Comparison of ENCODE assay signal across 17 cellular contexts in the genomic region with DNA sequence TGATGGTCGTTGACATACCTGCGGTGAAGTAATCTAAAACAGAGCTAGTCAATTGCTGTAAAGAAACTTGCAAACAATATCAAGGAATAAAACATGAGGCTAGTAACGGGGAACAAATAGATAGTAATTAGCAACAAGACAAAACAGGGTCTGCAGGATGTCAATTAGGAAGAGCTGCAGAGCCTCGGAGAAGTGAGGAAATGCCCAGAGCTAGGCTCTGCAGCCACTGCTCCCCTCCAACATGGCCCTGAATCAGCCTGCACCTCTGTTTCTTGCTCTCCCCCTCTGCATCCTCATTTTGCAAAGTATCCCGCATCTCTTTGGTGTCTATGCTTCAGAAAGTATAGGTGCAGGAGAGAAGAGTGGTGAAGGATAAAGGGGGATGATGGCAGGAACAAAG.
DNase-seq lines count a peak whose midpoint lies in the region; ATAC-seq lines count a peak whose summit lies in the region.
"Had no signal": no experiment of that assay in that cellular context is flagged by ENCODE, and none has a peak within 500 bp of the region (broad histone marks: within the 10 kb centered on the region; RNA-seq: fewer than 3 reads in every experiment).

No MANE protein-coding gene starts in this region.

- H3K9me3 ChIP-seq in iPS DF 6.9 (ENCODE audit: control insufficient read depth, insufficient read depth, low read length) = no peaks in the 10 kb centered on the region
- H3K9me3 ChIP-seq: BLaER1 treated with 17β-estradiol and CSF1 and Interleukin-3, amounts not matched to agents 10 nM and 100 nM had no signal

- H3K4me1 Mint-ChIP-seq in activated T-cell treated with anti-CD3 and anti-CD28 coated beads, Interleukin-2, amount 50 U/mL, for 72 hours (ENCODE audit: low read depth) = no peaks in the 10 kb centered on the region
- H3K4me1 Mint-ChIP-seq: B cell, IgD-negative memory B cell had no signal

- H3K4me3 Mint-ChIP-seq in activated T-cell treated with anti-CD3 and anti-CD28 coated beads, Interleukin-2, amount 50 U/mL, for 72 hours = no peak overlapping the region
- H3K4me3 Mint-ChIP-seq: B cell; CD8-positive, alpha-beta T cell; IgD-negative memory B cell had no signal

- no peaks in the 10 kb centered on the region for H3K27me3 Mint-ChIP-seq in activated T-cell treated with anti-CD3 and anti-CD28 coated beads, Interleukin-2, amount 50 U/mL, for 72 hours (ENCODE audit: low read depth)
- H3K27me3 Mint-ChIP-seq: B cell, IgD-negative memory B cell had no signal

- H3K27me3 ChIP-seq in H7 (ENCODE audit: control insufficient read depth, insufficient read depth, low read length) (no peaks in the 10 kb centered on the region), iPS DF 6.9 (ENCODE audit: control insufficient read depth, insufficient read depth, low read length) (no peaks in the 10 kb centered on the region)
- H3K27me3 ChIP-seq: BLaER1 treated with 17β-estradiol and CSF1 and Interleukin-3, amounts not matched to agents 10 nM and 100 nM had no signal

- peaks cover 5 to 7% of the 10 kb centered on the region in 2 donors for H3K9me3 Mint-ChIP-seq in activated T-cell treated with anti-CD3 and anti-CD28 coated beads, Interleukin-2, amount 50 U/mL, for 72 hours

- no peaks in the 10 kb centered on the region for H3K36me3 Mint-ChIP-seq in activated T-cell treated with anti-CD3 and anti-CD28 coated beads, Interleukin-2, amount 50 U/mL, for 72 hours (ENCODE audit: insufficient read depth in 2 of 2)
- H3K36me3 Mint-ChIP-seq: CD8-positive, alpha-beta T cell; IgD-negative memory B cell had no signal

- H3K4me1 ChIP-seq in iPS DF 6.9 (ENCODE audit: control insufficient read depth, insufficient read depth, low read length) = no peaks in the 10 kb centered on the region
- H3K4me1 ChIP-seq: BLaER1 treated with 17β-estradiol and CSF1 and Interleukin-3, amounts not matched to agents 10 nM and 100 nM had no signal

- no CpG with 5 or more reads among the region's 5 CpGs for WGBS in iPS DF 6.9 (ENCODE audit: insufficient coverage, insufficient read length)

- H3K27ac ChIP-seq in iPS DF 6.9 (ENCODE audit: low read length) = no peak overlapping the region
- H3K27ac ChIP-seq: BLaER1 treated with 17β-estradiol and CSF1 and Interleukin-3, amounts not matched to agents 10 nM and 100 nM had no signal

- H3K4me3 ChIP-seq in H7 (ENCODE audit: insufficient read depth, low read depth, low read length) = no peak overlapping the region
- H3K4me3 ChIP-seq in iPS DF 6.9 (ENCODE audit: low read length) = no peak overlapping the region
- H3K4me3 ChIP-seq: BLaER1 treated with 17β-estradiol and CSF1 and Interleukin-3, amounts not matched to agents 10 nM and 100 nM had no signal

- H3K27ac Mint-ChIP-seq in activated T-cell treated with anti-CD3 and anti-CD28 coated beads, Interleukin-2, amount 50 U/mL, for 72 hours = no peak overlapping the region
- H3K27ac Mint-ChIP-seq: B cell; CD8-positive, alpha-beta T cell; IgD-negative memory B cell had no signal

- DNase-seq in H7 (peak; percentile 2), SK-N-DZ (ENCODE audit: low spot score) (peak; percentile 17), iPS DF 6.9 (ENCODE audit: low read depth, low spot score) (peak; percentile 20), dedifferentiated amniotic fluid mesenchymal stem cell (ENCODE audit: extremely low spot score) (no peak), pons (ENCODE audit: low spot score) (no peak), AG08396 (ENCODE audit: low spot score) (no peak)
- no peak for DNase-seq in activated T-cell treated with anti-CD3 and anti-CD28 coated beads, Interleukin-2, amount 50 U/mL, for 72 hours
- DNase-seq: 8988T; Calu3; CD8-positive, alpha-beta T cell; DMS79 treated with DMSO at 0.1 percent for 48 hours; GF-D8; HCEC 1CT had no signal

- H3K36me3 ChIP-seq in H7 (replicated peaks; ENCODE audit: control insufficient read depth, insufficient read depth, low read length) = no peaks in the 10 kb centered on the region
- H3K36me3 ChIP-seq in iPS DF 6.9 (ENCODE audit: control insufficient read depth, insufficient read depth, low read length) = no peaks in the 10 kb centered on the region
- H3K36me3 ChIP-seq: BLaER1 treated with 17β-estradiol and CSF1 and Interleukin-3, amounts not matched to agents 10 nM and 100 nM had no signal

- ATAC-seq in activated T-cell treated with anti-CD3 and anti-CD28 coated beads, Interleukin-2, amount 50 U/mL, for 72 hours (replicated peaks in 1 of 2) = no peak
- ATAC-seq: CD8-positive, alpha-beta T cell; HepG2 had no signal

Comparison
In these comparisons a context has a peak if more than half of its experiments do, and no peak if none do; other contexts are left out.
1. DNase-seq: peak in H7 (single experiment), SK-N-DZ (single experiment) and iPS DF 6.9 (single experiment); none in dedifferentiated amniotic fluid mesenchymal stem cell (single experiment), pons (single experiment), AG08396 (single experiment) and activated T-cell treated with anti-CD3 and anti-CD28 coated beads, Interleukin-2, amount 50 U/mL, for 72 hours (0 of 2).